16 cellular contexts compared by ENCODE assay signal in the genomic region with DNA sequence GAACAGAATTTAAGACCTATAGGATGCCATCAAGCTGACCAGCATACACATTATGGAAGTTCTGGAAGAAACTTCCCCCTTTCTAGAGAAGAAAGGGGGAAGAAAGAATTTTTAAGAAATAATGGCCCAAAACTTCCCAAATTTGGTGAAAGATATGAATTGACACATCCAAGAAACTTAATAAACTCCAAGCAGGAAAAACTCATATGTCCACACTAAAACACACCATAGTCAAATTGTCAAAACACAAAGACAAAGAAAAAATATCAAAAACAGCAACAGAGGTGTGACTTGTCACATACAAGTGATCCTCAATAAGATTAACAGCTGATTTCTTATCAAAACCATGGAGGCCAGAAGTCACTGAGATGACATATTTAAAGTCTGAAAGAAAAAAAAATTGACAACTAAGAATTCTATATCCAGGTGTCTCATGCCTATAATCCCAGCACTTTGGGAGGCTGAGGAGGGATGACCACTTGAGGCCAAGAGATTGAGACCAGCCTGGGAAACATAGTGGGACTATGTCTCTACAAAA. TPM values are rescaled to one million over a fixed set of nuclear protein-coding genes. Genes with fewer than 3 reads are reported as not detected.
DNase-seq lines count a peak whose midpoint lies in the region; ATAC-seq, FAIRE-seq and TF ChIP-seq lines count a peak whose summit lies in the region.
"Had no signal": no experiment of that assay in that cellular context is flagged by ENCODE, and none has a peak within 500 bp of the region (broad histone marks: within the 10 kb centered on the region; RNA-seq: fewer than 3 reads in every experiment).

No MANE protein-coding gene starts in this region.

- peaks cover 11% of the 10 kb centered on the region for H3K9me3 Mint-ChIP-seq in stimulated activated effector memory CD8-positive, alpha-beta T cell treated with anti-CD3 and anti-CD28 coated beads, Interleukin-12 subunit alpha, Interleukin-12 subunit beta, amount 100 ng/mL, for 72 hours

- H3K4me3 Mint-ChIP-seq in stimulated activated effector memory CD8-positive, alpha-beta T cell treated with anti-CD3 and anti-CD28 coated beads, Interleukin-12 subunit alpha, Interleukin-12 subunit beta, amount 100 ng/mL, for 72 hours, result no peak overlapping the region
- H3K4me3 Mint-ChIP-seq: CD8-positive, alpha-beta T cell had no signal

- H3K27ac Mint-ChIP-seq in stimulated activated effector memory CD8-positive, alpha-beta T cell treated with anti-CD3 and anti-CD28 coated beads, Interleukin-12 subunit alpha, Interleukin-12 subunit beta, amount 100 ng/mL, for 72 hours, result no peak overlapping the region
- H3K27ac Mint-ChIP-seq: CD8-positive, alpha-beta T cell had no signal

- no peaks in the 10 kb centered on the region for H3K36me3 Mint-ChIP-seq in stimulated activated effector memory CD8-positive, alpha-beta T cell treated with anti-CD3 and anti-CD28 coated beads, Interleukin-12 subunit alpha, Interleukin-12 subunit beta, amount 100 ng/mL, for 72 hours

- peak; percentile 5 for FAIRE-seq in GM12892 (lab: Jason Lieb, UNC)
- FAIRE-seq: G401.6, GM19239, H54 had no signal

- ATAC-seq in stimulated activated effector memory CD8-positive, alpha-beta T cell treated with anti-CD3 and anti-CD28 coated beads, Interleukin-12 subunit alpha, Interleukin-12 subunit beta, amount 100 ng/mL, for 72 hours, result no peak
- ATAC-seq: CD8-positive, alpha-beta T cell had no signal

- DNase-seq in CD1c-positive myeloid dendritic cell (ENCODE audit: extremely low spot score), result peak; percentile 27
- DNase-seq in GM12892 (ENCODE audit: insufficient read length), result no peak
- DNase-seq in M059J (ENCODE audit: low read depth), result peak; percentile 4
- DNase-seq in renal cortical epithelial cell (ENCODE audit: low read depth), result peak; percentile 4
- DNase-seq in stimulated activated effector memory CD8-positive, alpha-beta T cell treated with anti-CD3 and anti-CD28 coated beads, Interleukin-12 subunit alpha, Interleukin-12 subunit beta, amount 100 ng/mL, for 72 hours (ENCODE audit: low spot score in 2 of 2), result no peak
- no peak for DNase-seq in NCI-H2171 (lab: John Stamatoyannopoulos, UW)
- DNase-seq: C1 segment of cervical spinal cord; Caco-2; CD4-positive, CD25-positive, alpha-beta regulatory T cell; CD8-positive, alpha-beta T cell; DMS153; DND-41; GOT3 had no signal

- H3K4me1 Mint-ChIP-seq in stimulated activated effector memory CD8-positive, alpha-beta T cell treated with anti-CD3 and anti-CD28 coated beads, Interleukin-12 subunit alpha, Interleukin-12 subunit beta, amount 100 ng/mL, for 72 hours, result no peaks in the 10 kb centered on the region
- H3K4me1 Mint-ChIP-seq: CD4-positive, CD25-positive, alpha-beta regulatory T cell had no signal

- no peak for TF ChIP-seq POLR2A in GM12892 (IDR thresholded peaks at IDR 0.05; ENCODE audit: low read depth, low read length)

RNA-seq across cellular contexts. Expression of gene CFAP70, which starts 52.4 kb away (rescaled TPM):
- 1.9 TPM for polyA plus RNA-seq in GM12892 (2012; ENCODE audit: missing spikeins)
- not detected in 2 replicates for total RNA-seq in M059J (2014; rRNA removed; shearing (Covaris generic))
- 0.52 and 3.7 TPM in 2 replicates for total RNA-seq in renal cortical epithelial cell

RNA-seq across cellular contexts. Expression of gene MRPS16, which starts 53.8 kb away (rescaled TPM):
- 72.6 TPM for polyA plus RNA-seq in GM12892 (2012; ENCODE audit: missing spikeins)
- total RNA-seq in M059J (2014; rRNA removed; shearing (Covaris generic)), result 54.2 and 66.5 TPM in 2 replicates
- 53.4 and 106 TPM in 2 replicates for total RNA-seq in renal cortical epithelial cell

RNA-seq across cellular contexts. Expression of gene DNAJC9, which starts 59.2 kb away (rescaled TPM):
- 27.6 TPM for polyA plus RNA-seq in GM12892 (2012; ENCODE audit: missing spikeins)
- 58.5 and 63.3 TPM in 2 replicates for total RNA-seq in M059J (2014; rRNA removed; shearing (Covaris generic))
- 21.2 and 40.8 TPM in 2 replicates for total RNA-seq in renal cortical epithelial cell

Comparison
In these comparisons a context has a peak if more than half of its experiments do, and no peak if none do; other contexts are left out.
1. DNase-seq: peak in CD1c-positive myeloid dendritic cell (single experiment), M059J (single experiment) and renal cortical epithelial cell (single experiment); none in GM12892 (single experiment), stimulated activated effector memory CD8-positive, alpha-beta T cell treated with anti-CD3 and anti-CD28 coated beads, Interleukin-12 subunit alpha, Interleukin-12 subunit beta, amount 100 ng/mL, for 72 hours (0 of 2) and NCI-H2171 (single experiment).